1 cellular context compared by ENCODE assay signal in genomic region chr2:217938038-217938437, GRCh38.
TF ChIP-seq lines count a peak whose summit lies in the region.

No MANE protein-coding gene starts in this region.

TF ChIP-seq in SK-N-SH, 30 proteins besides CTCF, POLR2A, EP300 and RAD21 (continued from another document):
- no peak for TF ChIP-seq SMC3 (IDR thresholded peaks at IDR 0.05; ENCODE audit: low read depth, low read length)
- TF ChIP-seq, protein P1, sequence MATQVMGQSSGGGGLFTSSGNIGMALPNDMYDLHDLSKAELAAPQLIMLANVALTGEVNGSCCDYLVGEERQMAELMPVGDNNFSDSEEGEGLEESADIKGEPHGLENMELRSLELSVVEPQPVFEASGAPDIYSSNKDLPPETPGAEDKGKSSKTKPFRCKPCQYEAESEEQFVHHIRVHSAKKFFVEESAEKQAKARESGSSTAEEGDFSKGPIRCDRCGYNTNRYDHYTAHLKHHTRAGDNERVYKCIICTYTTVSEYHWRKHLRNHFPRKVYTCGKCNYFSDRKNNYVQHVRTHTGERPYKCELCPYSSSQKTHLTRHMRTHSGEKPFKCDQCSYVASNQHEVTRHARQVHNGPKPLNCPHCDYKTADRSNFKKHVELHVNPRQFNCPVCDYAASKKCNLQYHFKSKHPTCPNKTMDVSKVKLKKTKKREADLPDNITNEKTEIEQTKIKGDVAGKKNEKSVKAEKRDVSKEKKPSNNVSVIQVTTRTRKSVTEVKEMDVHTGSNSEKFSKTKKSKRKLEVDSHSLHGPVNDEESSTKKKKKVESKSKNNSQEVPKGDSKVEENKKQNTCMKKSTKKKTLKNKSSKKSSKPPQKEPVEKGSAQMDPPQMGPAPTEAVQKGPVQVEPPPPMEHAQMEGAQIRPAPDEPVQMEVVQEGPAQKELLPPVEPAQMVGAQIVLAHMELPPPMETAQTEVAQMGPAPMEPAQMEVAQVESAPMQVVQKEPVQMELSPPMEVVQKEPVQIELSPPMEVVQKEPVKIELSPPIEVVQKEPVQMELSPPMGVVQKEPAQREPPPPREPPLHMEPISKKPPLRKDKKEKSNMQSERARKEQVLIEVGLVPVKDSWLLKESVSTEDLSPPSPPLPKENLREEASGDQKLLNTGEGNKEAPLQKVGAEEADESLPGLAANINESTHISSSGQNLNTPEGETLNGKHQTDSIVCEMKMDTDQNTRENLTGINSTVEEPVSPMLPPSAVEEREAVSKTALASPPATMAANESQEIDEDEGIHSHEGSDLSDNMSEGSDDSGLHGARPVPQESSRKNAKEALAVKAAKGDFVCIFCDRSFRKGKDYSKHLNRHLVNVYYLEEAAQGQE (IDR thresholded peaks at IDR 0.05; ENCODE audit: low read depth, low read length) = no peak
